Comparison of ENCODE assay signal across 8 cellular contexts in genomic region chr12:4164591-4165558, GRCh38.
A peak's percentile ranks its signal among the peaks of the same experiment; 100 is the strongest.
DNase-seq lines count a peak whose midpoint lies in the region; ATAC-seq and TF ChIP-seq lines count a peak whose summit lies in the region.

No MANE protein-coding gene starts in this region.

- peaks cover 5 to 16% of the 10 kb centered on the region in 2 donors for H3K36me3 Mint-ChIP-seq in activated naive CD4-positive, alpha-beta T cell treated with anti-CD3 and anti-CD28 coated beads, Interleukin-2, amount 50 U/mL, for 72 hours

- ATAC-seq in GM19351 (IDR thresholded peaks at IDR 0.05; ENCODE audit: unreplicated experiment) (peak; percentile 61), left cardiac atrium (peak; percentile 92 to 98)
- ATAC-seq in activated naive CD4-positive, alpha-beta T cell treated with anti-CD3 and anti-CD28 coated beads, Interleukin-2, amount 50 U/mL, for 72 hours, result peak; percentile 82 to 96

- H3K9me3 Mint-ChIP-seq in activated naive CD4-positive, alpha-beta T cell treated with anti-CD3 and anti-CD28 coated beads, Interleukin-2, amount 50 U/mL, for 72 hours, result peaks cover 0 to 13% of the 10 kb centered on the region in 2 donors

- H3K4me3 ChIP-seq in ACC112 (ENCODE audit: low read depth, low read length), result peak overlapping the region; percentile 74
- peak overlapping the region; percentile 28 for H3K4me3 ChIP-seq in NB4 (ENCODE audit: low read depth, low read length)

- intact Hi-C loops in left cardiac atrium (cut with DNase I), result no loop called here

- H3K36me3 ChIP-seq in ACC112 (ENCODE audit: insufficient read depth, low read length), result no peaks in the 10 kb centered on the region

- no peak for TF ChIP-seq CTCF in NB4 (IDR thresholded peaks at IDR 0.05; ENCODE audit: low read depth, low read length)

- no peaks in the 10 kb centered on the region for H3K4me1 ChIP-seq in ACC112 (ENCODE audit: control insufficient read depth, insufficient read depth, low read length, unreplicated experiment)

- H3K27me3 ChIP-seq in ACC112 (ENCODE audit: insufficient read depth, low read length), result peaks cover 9% of the 10 kb centered on the region; the same call in 1 of the 2 replicates

- peak overlapping the region; percentile 66 for H2AFZ ChIP-seq in ACC112 (ENCODE audit: low read length, unreplicated experiment)

- H3K27ac Mint-ChIP-seq in activated naive CD4-positive, alpha-beta T cell treated with anti-CD3 and anti-CD28 coated beads, Interleukin-2, amount 50 U/mL, for 72 hours, result peak overlapping the region; percentile 94 to 98

- no peaks in the 10 kb centered on the region for H3K79me2 ChIP-seq in ACC112 (ENCODE audit: control insufficient read depth, insufficient read depth, low read length, unreplicated experiment)

- no peak for TF ChIP-seq POLR2A in NB4 (IDR thresholded peaks at IDR 0.05; ENCODE audit: extremely low read depth, insufficient read length)

- DNase-seq in NB4 (ENCODE audit: low read depth), result peak; percentile 67
- DNase-seq in activated naive CD4-positive, alpha-beta T cell treated with anti-CD3 and anti-CD28 coated beads, Interleukin-2, amount 50 U/mL, for 72 hours (ENCODE audit: low spot score in 2 of 2), result peak; percentile 63 to 78
- peak; percentile 74 for DNase-seq in left cardiac atrium
- peak; percentile 15 for DNase-seq in renal cortical epithelial cell (ENCODE audit: low read depth)
- DNase-seq in pons (ENCODE audit: low spot score), result no peak
- DNase-seq in NK-92 treated with Interleukin-12 subunit alpha and Interleukin-12 subunit beta, amount 100 ng/mL, for 24 hours (lab: John Stamatoyannopoulos, UW), result no peak

- no peak overlapping the region for H3K27ac ChIP-seq in ACC112 (ENCODE audit: low read depth, low read length)

Comparison
In these comparisons a context has a peak if more than half of its experiments do, and no peak if none do; other contexts are left out.
1. DNase-seq: peak in NB4 (single experiment), activated naive CD4-positive, alpha-beta T cell treated with anti-CD3 and anti-CD28 coated beads, Interleukin-2, amount 50 U/mL, for 72 hours (2 of 2), left cardiac atrium (single experiment) and renal cortical epithelial cell (single experiment); none in pons (single experiment) and NK-92 treated with Interleukin-12 subunit alpha and Interleukin-12 subunit beta, amount 100 ng/mL, for 24 hours (single experiment).
2. Peak in every context shown above with its lines, with median percentiles within 50 percentile points of each other: ATAC-seq.